Comparison of ENCODE assay signal across 1 cellular context in the genomic region with DNA sequence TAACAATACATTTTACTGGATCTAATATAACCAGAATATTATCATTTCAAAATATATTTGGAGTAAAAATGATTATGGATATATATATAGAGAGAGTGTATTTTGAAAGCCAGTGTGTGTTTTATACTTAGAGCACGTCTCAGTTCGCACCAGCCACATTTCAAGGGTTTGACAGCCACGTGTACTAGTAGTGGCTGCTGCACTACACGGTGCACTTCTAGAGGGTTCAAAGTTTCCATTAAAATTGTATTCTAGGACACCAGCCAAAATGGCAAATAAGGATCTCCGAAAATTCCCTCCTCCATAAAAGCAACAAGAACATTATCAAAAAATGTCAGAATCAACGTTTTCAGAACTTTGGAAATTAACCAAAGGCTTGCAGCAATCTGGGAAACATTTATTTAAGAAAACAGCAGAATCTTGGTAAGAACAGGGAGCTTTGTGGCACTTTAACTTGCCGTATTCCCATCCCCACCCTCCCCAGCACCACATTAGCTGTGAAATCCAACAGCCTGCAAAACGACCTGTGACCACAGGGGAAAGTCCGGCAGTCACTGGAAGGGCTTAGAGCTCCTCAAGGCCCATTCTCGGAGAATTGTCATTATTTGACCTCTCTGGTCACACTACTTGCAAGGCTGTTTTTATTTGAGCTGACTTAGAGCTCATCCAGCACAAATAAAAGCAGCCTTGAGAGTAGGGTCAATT.
TF ChIP-seq lines count a peak whose summit lies in the region.

No MANE protein-coding gene starts in this region.

TF ChIP-seq in GM12878, 131 proteins besides CTCF, POLR2A, EP300 and RAD21:
- TF ChIP-seq RUNX3 (IDR thresholded peaks at IDR 0.05; ENCODE audit: low read length): peak; percentile 50; the same call in 1 of the 2 replicates
- TF ChIP-seq GATAD2B (conservative IDR thresholded peaks at IDR 0.05; ENCODE audit: low read depth): no peak
- 0 out of 2 replicates have a peak, but pooled peaks have one; percentile 28 for TF ChIP-seq NR2F1 (conservative IDR thresholded peaks at IDR 0.05)
TF ChIP-seq in GM12878: peak in this region for 2.
